In the genomic region with DNA sequence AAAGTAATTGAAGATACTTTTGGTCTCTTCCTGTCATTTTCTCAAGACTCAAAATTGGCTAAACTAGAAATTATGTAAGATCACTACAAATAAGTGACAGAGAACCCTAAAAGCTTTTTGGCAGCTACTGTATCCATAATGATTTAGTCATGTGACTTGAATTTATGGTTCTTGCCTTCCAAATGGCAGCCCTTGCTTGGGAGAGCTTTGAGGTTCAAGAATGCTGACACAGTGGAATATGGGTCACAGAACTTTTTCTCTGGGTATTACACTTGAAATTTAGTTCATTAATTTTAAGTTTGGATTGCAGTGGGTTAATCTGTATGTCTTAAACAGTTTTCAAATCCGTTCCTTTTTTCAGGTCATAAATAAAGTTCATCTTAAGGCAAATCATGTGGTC, we compare ENCODE assay signal across 33 cellular contexts. TPM values are rescaled to one million over a fixed set of nuclear protein-coding genes. Genes with fewer than 3 reads are reported as not detected.
A peak's percentile ranks its signal among the peaks of the same experiment; 100 is the strongest.
DNase-seq lines count a peak whose midpoint lies in the region; ATAC-seq, FAIRE-seq and TF ChIP-seq lines count a peak whose summit lies in the region.
"Had no signal": no experiment of that assay in that cellular context is flagged by ENCODE, and none has a peak within 500 bp of the region (broad histone marks: within the 10 kb centered on the region; RNA-seq: fewer than 3 reads in every experiment).

No MANE protein-coding gene starts in this region.

- no peaks in the 10 kb centered on the region for H4K20me1 ChIP-seq in HepG2 (ENCODE audit: insufficient read depth, low read length)
- H4K20me1 ChIP-seq in IMR-90 (ENCODE audit: insufficient read depth, low read length), result no peaks in the 10 kb centered on the region
- H4K20me1 ChIP-seq in K562 (replicated peaks; ENCODE audit: control insufficient read depth, insufficient read depth, low read length), result no peaks in the 10 kb centered on the region
- H4K20me1 ChIP-seq: BLaER1; BLaER1 treated with 17β-estradiol and CSF1 and Interleukin-3, amounts not matched to agents 10 nM and 100 nM had no signal

- BruUV-seq in HepG2 (replicated peaks; lab: Mats Ljungman, UMichigan), result no TSS peak
- no TSS peak for BruUV-seq in IMR-90 (replicated peaks; lab: Mats Ljungman, UMichigan)
- no TSS peak for BruUV-seq in K562 (replicated peaks; lab: Mats Ljungman, UMichigan)

- no peak overlapping the region for H4K5ac ChIP-seq in IMR-90 (ENCODE audit: low read depth, low read length)

- no peak overlapping the region for H3K18ac ChIP-seq in IMR-90 (ENCODE audit: low read depth, low read length)

- H3K27me3 ChIP-seq in HepG2 (ENCODE audit: control insufficient read depth in 1 of 2, insufficient read depth in 2 of 2, low read length in 2 of 2), result no peaks in the 10 kb centered on the region
- H3K27me3 ChIP-seq in right lobe of liver, result no peaks in the 10 kb centered on the region
- no peaks in the 10 kb centered on the region for H3K27me3 ChIP-seq in IMR-90 (ENCODE audit: control insufficient read depth, insufficient read depth, low read length)
- no peaks in the 10 kb centered on the region for H3K27me3 ChIP-seq in K562 (ENCODE audit: control insufficient read depth in 2 of 2, insufficient read depth in 2 of 2, low read length in 2 of 2)
- H3K27me3 ChIP-seq: BLaER1; BLaER1 treated with 17β-estradiol and CSF1 and Interleukin-3, amounts not matched to agents 10 nM and 100 nM had no signal

- no peaks in the 10 kb centered on the region for H3K79me1 ChIP-seq in IMR-90 (ENCODE audit: low read depth in 1 of 2, low read length in 2 of 2)

- in situ Hi-C loops in HepG2 (cut with HindIII; ENCODE audit: extremely low pct_ligation_motif_present, low pct_unique_long_range_greater_than_20kb), result no loop called here
- in situ Hi-C loops in IMR-90 (cut with MboI; ENCODE audit: low sequenced_read_pairs), result no loop called here
- in situ Hi-C loops in K562 (cut with MboI), result no loop called here

- H3K56ac ChIP-seq in IMR-90 (ENCODE audit: extremely low read depth, insufficient read depth, low read length), result no peak overlapping the region

- no peak overlapping the region for H3K23ac ChIP-seq in IMR-90 (ENCODE audit: low read depth, low read length)

- H2AFZ ChIP-seq in HepG2 (ENCODE audit: low read length) (no peak overlapping the region), IMR-90 (replicated peaks; ENCODE audit: low read length, poor library complexity) (no peak overlapping the region), K562 (ENCODE audit: low read depth, low read length) (no peak overlapping the region)

- H3K14ac ChIP-seq in IMR-90 (replicated peaks; ENCODE audit: low read depth, low read length), result no peak overlapping the region

- H3K9me3 ChIP-seq in HepG2 (ENCODE audit: low read length) (no peaks in the 10 kb centered on the region), right lobe of liver (no peaks in the 10 kb centered on the region), A549 (0 out of 3 replicates have a peak, but pooled peaks cover 4% of the 10 kb centered on the region), IMR-90 (ENCODE audit: control insufficient read depth, insufficient read depth, low read length) (no peaks in the 10 kb centered on the region), K562 (replicated peaks; ENCODE audit: control insufficient read depth, insufficient read depth, low read depth, low read length) (no peaks in the 10 kb centered on the region; the same call in none of the 2 replicates)
- H3K9me3 ChIP-seq: BE2C, Caco-2 had no signal

- H2BK20ac ChIP-seq in IMR-90 (ENCODE audit: low read depth, low read length), result no peak overlapping the region

- POLR2A ChIA-PET in HepG2 (lab: Yijun Ruan, JAX) (no interaction called here), A549 (lab: Yijun Ruan, JAX) (no interaction called here), IMR-90 (lab: Charles Lee; ENCODE audit: unreplicated experiment) (no interaction called here), K562 (lab: Yijun Ruan, JAX) (no interaction called here)

- H3K79me2 ChIP-seq in HepG2 (ENCODE audit: insufficient read depth, low read length) (no peaks in the 10 kb centered on the region), K562 (ENCODE audit: control insufficient read depth, insufficient read depth, low read length) (no peaks in the 10 kb centered on the region)

- H2AK9ac ChIP-seq in IMR-90 (replicated peaks; ENCODE audit: low read depth, low read length, poor library complexity), result no peak overlapping the region

- peaks cover 21% of the 10 kb centered on the region for H3K4me1 ChIP-seq in HepG2 (ENCODE audit: insufficient read depth, low read length)
- H3K4me1 ChIP-seq in right lobe of liver, result no peaks in the 10 kb centered on the region
- H3K4me1 ChIP-seq in A549, result no peaks in the 10 kb centered on the region
- no peaks in the 10 kb centered on the region for H3K4me1 ChIP-seq in IMR-90 (ENCODE audit: control insufficient read depth, insufficient read depth, low read length)
- H3K4me1 ChIP-seq in K562 (replicated peaks in 1 of 2; ENCODE audit: control insufficient read depth in 2 of 2, insufficient read depth in 2 of 2, low read length in 2 of 2), result no peaks in the 10 kb centered on the region
- H3K4me1 ChIP-seq: BE2C; BLaER1; BLaER1 treated with 17β-estradiol and CSF1 and Interleukin-3, amounts not matched to agents 10 nM and 100 nM; Caco-2 had no signal

- H3K4ac ChIP-seq in IMR-90 (ENCODE audit: low read depth, low read length), result no peak overlapping the region

- peaks cover 2% of the 10 kb centered on the region; the same call in 1 of the 2 replicates for H3K9me1 ChIP-seq in IMR-90 (ENCODE audit: insufficient read depth, low read length)
- no peaks in the 10 kb centered on the region for H3K9me1 ChIP-seq in K562 (ENCODE audit: control insufficient read depth, insufficient read depth, low read length)

- TF ChIP-seq POLR2A in HepG2 (IDR thresholded peaks at IDR 0.05; ENCODE audit: insufficient read depth in 1 of 2, low read depth in 2 of 2, low read length in 2 of 2) (no peak), right lobe of liver (IDR thresholded peaks at IDR 0.05) (no peak), A549 (IDR thresholded peaks at IDR 0.05; ENCODE audit: low read length) (no peak), IMR-90 (IDR thresholded peaks at IDR 0.05; ENCODE audit: low read depth, low read length) (no peak), K562 (conservative IDR thresholded peaks at IDR 0.05) (no peak)

- H3K36me3 ChIP-seq in HepG2 (replicated peaks in 1 of 2; ENCODE audit: control insufficient read depth in 1 of 2, insufficient read depth in 2 of 2, low read length in 2 of 2), result no peaks in the 10 kb centered on the region
- H3K36me3 ChIP-seq in right lobe of liver, result no peaks in the 10 kb centered on the region
- no peaks in the 10 kb centered on the region for H3K36me3 ChIP-seq in IMR-90 (ENCODE audit: control insufficient read depth, insufficient read depth, low read length)
- peaks cover 16% of the 10 kb centered on the region; the same call in 2 of the 3 replicates for H3K36me3 ChIP-seq in K562 (ENCODE audit: control insufficient read depth, insufficient read depth, low read length)
- H3K36me3 ChIP-seq: BE2C, BLaER1 had no signal

- WGBS in HepG2 (ENCODE audit: low lambda C conversion rate), result 71% methylated on average over 1 of the region's 1 CpG
- WGBS in right lobe of liver (ENCODE audit: insufficient coverage, low coverage, low lambda C conversion rate, missing lambda C conversion rate), result 93% methylated on average over 1 of the region's 1 CpG
- WGBS in A549 (ENCODE audit: missing lambda C conversion rate), result 24% methylated on average over 1 of the region's 1 CpG
- WGBS in IMR-90 (ENCODE audit: extremely low coverage in 2 of 2, insufficient read length in 1 of 2), 2 experiments, result no CpG with 5 or more reads among the region's 1 CpG
- 35% methylated on average over 1 of the region's 1 CpG for WGBS in K562 (ENCODE audit: insufficient coverage, low coverage, missing lambda C conversion rate)

- no peak overlapping the region for H2BK5ac ChIP-seq in IMR-90 (ENCODE audit: low read depth, low read length, poor library complexity, severe bottlenecking)

- ATAC-seq in HepG2, result no peak
- ATAC-seq in right lobe of liver, result no peak
- ATAC-seq in A549, result no peak
- no peak for ATAC-seq in IMR-90 (ENCODE audit: low read depth)
- ATAC-seq in K562, result no peak
- ATAC-seq: CD8-positive, alpha-beta T cell had no signal

- no peak overlapping the region for H3K9ac ChIP-seq in HepG2 (ENCODE audit: insufficient read depth, low read depth, low read length)
- no peak overlapping the region for H3K9ac ChIP-seq in IMR-90 (ENCODE audit: low read depth, low read length)
- no peak overlapping the region for H3K9ac ChIP-seq in K562 (ENCODE audit: insufficient read depth in 1 of 2, low read depth in 2 of 2, low read length in 2 of 2)
- H3K9ac ChIP-seq: BLaER1; BLaER1 treated with 17β-estradiol and CSF1 and Interleukin-3, amounts not matched to agents 10 nM and 100 nM had no signal

- H3K4me2 ChIP-seq in HepG2 (ENCODE audit: low read depth, low read length) (no peak overlapping the region), A549 (no peak overlapping the region), IMR-90 (ENCODE audit: low read depth, low read length) (no peak overlapping the region), K562 (ENCODE audit: insufficient read depth, low read length) (no peak overlapping the region)
- H3K4me2 ChIP-seq: BLaER1; BLaER1 treated with 17β-estradiol and CSF1 and Interleukin-3, amounts not matched to agents 10 nM and 100 nM had no signal

- no peak for FAIRE-seq in HepG2 (lab: Jason Lieb, UNC)
- FAIRE-seq in A549 (lab: Jason Lieb, UNC), result no peak
- peak; percentile 26 for FAIRE-seq in K562 (lab: Jason Lieb, UNC)
- FAIRE-seq: A204.1, D721Med had no signal

- dilution Hi-C loops in IMR-90 (cut with HindIII; ENCODE audit: low sequenced_read_pairs, unreplicated experiment), result no loop called here

- no peak overlapping the region for H2BK120ac ChIP-seq in IMR-90 (ENCODE audit: low read depth, low read length)

- H3K4me3 ChIP-seq in HepG2 (replicated peaks in 1 of 3; ENCODE audit: insufficient read depth in 1 of 3, low read depth in 2 of 3, low read length in 3 of 3), result no peak overlapping the region
- no peak overlapping the region for H3K4me3 ChIP-seq in right lobe of liver
- no peak overlapping the region for H3K4me3 ChIP-seq in A549
- no peak overlapping the region for H3K4me3 ChIP-seq in IMR-90 (ENCODE audit: insufficient read depth, low read depth, low read length)
- no peak overlapping the region for H3K4me3 ChIP-seq in K562
- H3K4me3 ChIP-seq: BLaER1; BLaER1 treated with 17β-estradiol and CSF1 and Interleukin-3, amounts not matched to agents 10 nM and 100 nM had no signal

- H2BK15ac ChIP-seq in IMR-90 (ENCODE audit: low read depth, low read length), result no peak overlapping the region

- no peak overlapping the region for H2AK5ac ChIP-seq in IMR-90 (ENCODE audit: low read depth, low read length)

- DNase-seq in HepG2 (ENCODE audit: low spot score) (no peak), right lobe of liver (no peak), A549 (ENCODE audit: low read depth in 1 of 2, low spot score in 1 of 2) (no peak), IMR-90 (no peak), K562 (ENCODE audit: extremely low read depth in 1 of 4, low spot score in 3 of 4) (no peak), activated gamma-delta T cell (lab: John Stamatoyannopoulos, UW) (no peak), DMS79 treated with DMSO at 0.1 percent for 48 hours (lab: John Stamatoyannopoulos, UW) (no peak)
- no peak for DNase-seq in activated CD4-positive, CD25-positive, alpha-beta regulatory T cell treated with anti-CD3 and anti-CD28 coated beads, Interleukin-2, amount 50 U/mL, for 72 hours
- DNase-seq: 8988T; ACHN; AML-193; BE2C; C1 segment of cervical spinal cord; Caco-2; Calu3; CD4-positive, alpha-beta memory T cell; CD4-positive, alpha-beta T cell; CD4-positive, CD25-positive, alpha-beta regulatory T cell; CD8-positive, alpha-beta memory T cell; CD8-positive, alpha-beta T cell; COR-L47; DMS 273 treated with DMSO at 0.1 percent for 48 hours; DMS153; DMS53; DMS79; DND-41; EL had no signal

- TF ChIP-seq CTCF in HepG2 (CRISPR knock-in tag; IDR thresholded peaks at IDR 0.05), result no peak
- TF ChIP-seq CTCF in right lobe of liver (IDR thresholded peaks at IDR 0.05), result no peak
- TF ChIP-seq CTCF in A549 (IDR thresholded peaks at IDR 0.05), result no peak
- TF ChIP-seq CTCF in IMR-90 (conservative IDR thresholded peaks at IDR 0.05; ENCODE audit: low read depth, low read length), result no peak
- no peak for TF ChIP-seq CTCF in K562 (IDR thresholded peaks at IDR 0.05 in 2 of 3, conservative IDR thresholded peaks at IDR 0.05 in 1 of 3; ENCODE audit: insufficient read depth in 2 of 3, low read depth in 1 of 3, low read length in 3 of 3)

- TF ChIP-seq RAD21 in HepG2 (CRISPR knock-in tag; IDR thresholded peaks at IDR 0.05) (no peak), A549 (conservative IDR thresholded peaks at IDR 0.05 in 1 of 2, IDR thresholded peaks at IDR 0.05 in 1 of 2) (no peak), IMR-90 (IDR thresholded peaks at IDR 0.05; ENCODE audit: low read length) (no peak), K562 (CRISPR knock-in tag; conservative IDR thresholded peaks at IDR 0.05 in 1 of 2, IDR thresholded peaks at IDR 0.05 in 1 of 2) (no peak)

- H3K27ac ChIP-seq in HepG2 (ENCODE audit: extremely low read length, insufficient read depth, low read length), result no peak overlapping the region
- no peak overlapping the region for H3K27ac ChIP-seq in right lobe of liver
- H3K27ac ChIP-seq in A549, result no peak overlapping the region
- H3K27ac ChIP-seq in IMR-90 (ENCODE audit: insufficient read depth, low read length), result no peak overlapping the region
- no peak overlapping the region for H3K27ac ChIP-seq in K562 (ENCODE audit: extremely low read depth, low read depth, low read length)
- H3K27ac ChIP-seq: 22Rv1; BLaER1; BLaER1 treated with 17β-estradiol and CSF1 and Interleukin-3, amounts not matched to agents 10 nM and 100 nM; C4-2B had no signal

- no peak overlapping the region for H4K8ac ChIP-seq in IMR-90 (ENCODE audit: low read depth in 2 of 2, low read length in 2 of 2)

- TF ChIP-seq EP300 in HepG2 (IDR thresholded peaks at IDR 0.05; ENCODE audit: low read depth in 2 of 2, low read length in 2 of 2) (no peak), HepG2 (CRISPR knock-in tag; IDR thresholded peaks at IDR 0.05; ENCODE audit: borderline replicate concordance) (no peak), A549 (IDR thresholded peaks at IDR 0.05) (no peak), K562 (IDR thresholded peaks at IDR 0.05; ENCODE audit: low read length) (no peak)

- CTCF ChIA-PET in HepG2 (lab: Yijun Ruan, JAX; ENCODE audit: low intra/inter-chr PET ratio, low total read pairs), result no interaction called here
- CTCF ChIA-PET in A549 (lab: Yijun Ruan, JAX), result no interaction called here
- CTCF ChIA-PET in IMR-90 (lab: Yijun Ruan, JAX), result interaction anchor here (1.0 kb wide), 1 partner anchor 68 kb away, joined by 4 read pairs; no protein-coding TSS in a partner anchor
- CTCF ChIA-PET in K562 (lab: Yijun Ruan, JAX; ENCODE audit: low intra/inter-chr PET ratio), result no interaction called here

- intact Hi-C loops in HepG2 (cut with micrococcal nuclease; ENCODE audit: unreplicated experiment), result no loop called here
- intact Hi-C loops in right lobe of liver (cut with DNase I), result no loop called here
- intact Hi-C loops in IMR-90 (cut with micrococcal nuclease), result no loop called here
- intact Hi-C loops in K562 (cut with micrococcal nuclease), result no loop called here

- H4K91ac ChIP-seq in IMR-90 (ENCODE audit: insufficient read depth, low read depth, low read length), result no peak overlapping the region

RNA-seq across cellular contexts. Expression of a gene that starts 14.0 kb away (rescaled TPM):
- 1.1 and 1.2 TPM in 2 replicates for total RNA-seq in HepG2 (2016; rRNA removed; fragmentation: Illumina TruSeq; extraction: Trizol)
- total RNA-seq in HepG2 (2016; cell fraction: cytosol; rRNA removed; fragmentation: Illumina TruSeq; extraction: Trizol; ENCODE audit: low read depth), result 1.1 and 1.4 TPM in 2 replicates
- 1.4 and 1.7 TPM in 2 replicates for total RNA-seq in HepG2 (2016; cell fraction: insoluble cytoplasmic fraction; rRNA removed; fragmentation: Illumina TruSeq; extraction: Trizol)
- 0.76 and 1.5 TPM in 2 replicates for total RNA-seq in HepG2 (2016; cell fraction: membrane; rRNA removed; fragmentation: Illumina TruSeq; extraction: Trizol)
- 2.3 and 3.3 TPM in 2 replicates for total RNA-seq in HepG2 (2016; cell fraction: nucleus; rRNA removed; fragmentation: Illumina TruSeq; extraction: Trizol)
- 1.6 and 1.8 TPM in 2 replicates for polyA plus RNA-seq in HepG2 (2011; rRNA removed)
- polyA plus RNA-seq in HepG2 (2011; cell fraction: cytosol; rRNA removed), result 1.2 TPM in 2 replicates
- 1.4 and 1.7 TPM in 2 replicates for polyA plus RNA-seq in HepG2 (2011; cell fraction: nucleus; rRNA removed)
- 0.71 and 1.1 TPM in 2 replicates for polyA plus RNA-seq in HepG2 (2012)
- polyA plus RNA-seq in HepG2 (2016; cell fraction: cytosol; fragmentation: Illumina TruSeq; extraction: Trizol; ENCODE audit: low read depth), result 0.15 TPM in 1 of 2 replicates, not detected in the other
- 0.75 and 0.84 TPM in 2 replicates for polyA plus RNA-seq in HepG2 (2016; cell fraction: insoluble cytoplasmic fraction; fragmentation: Illumina TruSeq; extraction: Trizol; ENCODE audit: low read depth)
- 0.14 and 0.26 TPM in 2 replicates for polyA plus RNA-seq in HepG2 (2016; cell fraction: membrane; fragmentation: Illumina TruSeq; extraction: Trizol; ENCODE audit: low read depth)
- polyA plus RNA-seq in HepG2 (2016; cell fraction: nucleus; fragmentation: Illumina TruSeq; extraction: Trizol; ENCODE audit: insufficient read depth, low read depth), result 1.8 and 2.3 TPM in 2 replicates
- 5.8 and 6.4 TPM in 2 replicates for polyA minus RNA-seq in HepG2 (2011; rRNA and poly(A)+ RNA removed; ENCODE audit: low replicate concordance)
- 1.8 and 2.3 TPM in 2 replicates for polyA minus RNA-seq in HepG2 (2011; cell fraction: cytosol; rRNA and poly(A)+ RNA removed)
- polyA minus RNA-seq in HepG2 (2011; cell fraction: nucleus; rRNA and poly(A)+ RNA removed), result 4.4 and 5.5 TPM in 2 replicates
- total RNA-seq in right lobe of liver, result 1 to 10 TPM; 1.5 to 3.2 (median 2.4) TPM
- polyA plus RNA-seq in A549 (2011; rRNA removed), result 4.8 and 5.6 TPM in 2 replicates
- 1.4 TPM in 2 replicates for polyA plus RNA-seq in A549 (2012; cell fraction: cytosol; rRNA removed)
- 1.3 and 2.1 TPM in 2 replicates for polyA plus RNA-seq in A549 (2012; cell fraction: nucleus; rRNA removed)
- polyA plus RNA-seq in A549 (2017; fragmentation: RNase III; extraction: RNeasy Plus Mini Kit Qiagen cat#74134 plus additional on column Dnase treatment), result 2.2 to 2.4 TPM (median 2.2 TPM) in 3 replicates
- polyA minus RNA-seq in A549 (2011; rRNA and poly(A)+ RNA removed), result 5.3 and 7.3 TPM in 2 replicates
- total RNA-seq in IMR-90 (2012; rRNA removed), result 3.3 and 3.9 TPM in 2 replicates
- polyA plus RNA-seq in IMR-90 (2012; rRNA removed), result 3.1 and 3.3 TPM in 2 replicates
- 0.98 and 1.4 TPM in 2 replicates for polyA plus RNA-seq in IMR-90 (2012; cell fraction: cytosol; rRNA removed)
- 2.3 and 6.7 TPM in 2 replicates for polyA plus RNA-seq in IMR-90 (2012; cell fraction: nucleus; rRNA removed; ENCODE audit: low replicate concordance)
- 30.3 and 71.8 TPM in 2 replicates for total RNA-seq in K562 (2011; cell fraction: chromatin; rRNA removed; ENCODE audit: low replicate concordance)
- 21.2 and 21.8 TPM in 2 replicates for total RNA-seq in K562 (2011; cell fraction: nucleolus; rRNA removed)
- 33.3 and 46.4 TPM in 2 replicates for total RNA-seq in K562 (2011; cell fraction: nucleoplasm; rRNA removed)
- total RNA-seq in K562 (2014; rRNA removed), result 3.8 and 6.0 TPM in 2 replicates
- 6.9 and 7.9 TPM in 2 replicates for total RNA-seq in K562 (2014; rRNA removed; fragmentation: Illumina TruSeq; extraction: Trizol)
- 5.1 and 6.0 TPM in 2 replicates for total RNA-seq in K562 (2015; rRNA removed; fragmentation: Illumina TruSeq; extraction: Trizol)
- 11.0 and 11.2 TPM in 2 replicates for total RNA-seq in K562 (2021)
- polyA plus RNA-seq in K562 (2011; rRNA removed), result 15.9 and 16.7 TPM in 2 replicates
- polyA plus RNA-seq in K562 (2011; cell fraction: cytosol; rRNA removed), result 8.1 and 12.8 TPM in 2 replicates
- polyA plus RNA-seq in K562 (2011; cell fraction: nucleus; rRNA removed), result 21.0 and 24.6 TPM in 2 replicates
- 5.7 and 6.6 TPM in 2 replicates for polyA plus RNA-seq in K562 (2012)
- 8.1 and 8.5 TPM in 2 replicates for polyA plus RNA-seq in K562 (2014; fragmentation: Illumina TruSeq; extraction: Trizol)
- 1 to 10 TPM; 2.2 to 2.7 TPM for polyA plus RNA-seq in K562 (2014; fragmentation: Nextera tagmentation; extraction: Ambion mirVana)
- polyA plus RNA-seq in K562 (2014; rRNA removed), result 8.5 and 12.5 TPM in 2 replicates
- 19.7 and 22.4 TPM in 2 replicates for polyA minus RNA-seq in K562 (2011; rRNA and poly(A)+ RNA removed)
- 6.8 and 12.5 TPM in 2 replicates for polyA minus RNA-seq in K562 (2011; cell fraction: cytosol; rRNA and poly(A)+ RNA removed)
- polyA minus RNA-seq in K562 (2011; cell fraction: nucleus; rRNA and poly(A)+ RNA removed), result 12.4 and 18.9 TPM in 2 replicates

RNA-seq across cellular contexts. Expression of a gene that starts 24.0 kb away (rescaled TPM):
- total RNA-seq in HepG2 (2016; rRNA removed; fragmentation: Illumina TruSeq; extraction: Trizol) (1,582 and 1,828 TPM in 2 replicates), right lobe of liver (100 to 1,000 TPM; 234 to 275 (median 255) TPM), IMR-90 (2012; rRNA removed) (804 and 1,064 TPM in 2 replicates), K562 (2014; rRNA removed) (998 and 1,475 TPM in 2 replicates), K562 (2014; rRNA removed; fragmentation: Illumina TruSeq; extraction: Trizol) (2,429 and 2,625 TPM in 2 replicates), K562 (2015; rRNA removed; fragmentation: Illumina TruSeq; extraction: Trizol) (1,966 and 2,155 TPM in 2 replicates), K562 (2021) (1,574 and 1,710 TPM in 2 replicates)
- 1,696 and 1,837 TPM in 2 replicates for total RNA-seq in HepG2 (2016; cell fraction: cytosol; rRNA removed; fragmentation: Illumina TruSeq; extraction: Trizol; ENCODE audit: low read depth)
- 1,614 and 1,854 TPM in 2 replicates for total RNA-seq in HepG2 (2016; cell fraction: insoluble cytoplasmic fraction; rRNA removed; fragmentation: Illumina TruSeq; extraction: Trizol)
- total RNA-seq in HepG2 (2016; cell fraction: membrane; rRNA removed; fragmentation: Illumina TruSeq; extraction: Trizol), result 2,885 and 2,896 TPM in 2 replicates
- total RNA-seq in HepG2 (2016; cell fraction: nucleus; rRNA removed; fragmentation: Illumina TruSeq; extraction: Trizol), result 536 and 570 TPM in 2 replicates
- polyA plus RNA-seq in HepG2 (2011; rRNA removed) (821 and 1,001 TPM in 2 replicates), A549 (2011; rRNA removed) (749 and 930 TPM in 2 replicates), A549 (2017; fragmentation: RNase III; extraction: RNeasy Plus Mini Kit Qiagen cat#74134 plus additional on column Dnase treatment) (976 to 1,092 TPM (median 1,060 TPM) in 3 replicates), IMR-90 (2012; rRNA removed) (906 and 921 TPM in 2 replicates), K562 (2011; rRNA removed) (1,725 and 2,163 TPM in 2 replicates), K562 (2014; fragmentation: Illumina TruSeq; extraction: Trizol) (2,519 and 2,591 TPM in 2 replicates), K562 (2014; fragmentation: Nextera tagmentation; extraction: Ambion mirVana) (1,000 to 10,000 TPM; 2,367 to 2,942 TPM), K562 (2014; rRNA removed) (2,582 and 2,839 TPM in 2 replicates)
- polyA plus RNA-seq in HepG2 (2011; cell fraction: cytosol; rRNA removed), result 439 and 690 TPM in 2 replicates
- polyA plus RNA-seq in HepG2 (2011; cell fraction: nucleus; rRNA removed), result 155 and 199 TPM in 2 replicates
- 2,415 and 2,431 TPM in 2 replicates for polyA plus RNA-seq in HepG2 (2012)
- polyA plus RNA-seq in HepG2 (2016; cell fraction: cytosol; fragmentation: Illumina TruSeq; extraction: Trizol; ENCODE audit: low read depth), result 1,871 and 1,975 TPM in 2 replicates
- polyA plus RNA-seq in HepG2 (2016; cell fraction: insoluble cytoplasmic fraction; fragmentation: Illumina TruSeq; extraction: Trizol; ENCODE audit: low read depth), result 1,486 and 1,548 TPM in 2 replicates
- polyA plus RNA-seq in HepG2 (2016; cell fraction: membrane; fragmentation: Illumina TruSeq; extraction: Trizol; ENCODE audit: low read depth), result 2,231 and 2,379 TPM in 2 replicates
- 898 and 917 TPM in 2 replicates for polyA plus RNA-seq in HepG2 (2016; cell fraction: nucleus; fragmentation: Illumina TruSeq; extraction: Trizol; ENCODE audit: insufficient read depth, low read depth)
- 39.0 and 111 TPM in 2 replicates for polyA minus RNA-seq in HepG2 (2011; rRNA and poly(A)+ RNA removed; ENCODE audit: low replicate concordance)
- 190 and 222 TPM in 2 replicates for polyA minus RNA-seq in HepG2 (2011; cell fraction: cytosol; rRNA and poly(A)+ RNA removed)
- polyA minus RNA-seq in HepG2 (2011; cell fraction: nucleus; rRNA and poly(A)+ RNA removed), result 95.4 and 108 TPM in 2 replicates
- 392 and 443 TPM in 2 replicates for polyA plus RNA-seq in A549 (2012; cell fraction: cytosol; rRNA removed)
- 70.7 and 150 TPM in 2 replicates for polyA plus RNA-seq in A549 (2012; cell fraction: nucleus; rRNA removed)
- 64.1 and 65.5 TPM in 2 replicates for polyA minus RNA-seq in A549 (2011; rRNA and poly(A)+ RNA removed)
- polyA plus RNA-seq in IMR-90 (2012; cell fraction: cytosol; rRNA removed), result 346 and 851 TPM in 2 replicates
- polyA plus RNA-seq in IMR-90 (2012; cell fraction: nucleus; rRNA removed; ENCODE audit: low replicate concordance), result 30.5 and 351 TPM in 2 replicates
- 205 and 265 TPM in 2 replicates for total RNA-seq in K562 (2011; cell fraction: chromatin; rRNA removed; ENCODE audit: low replicate concordance)
- 160 and 166 TPM in 2 replicates for total RNA-seq in K562 (2011; cell fraction: nucleolus; rRNA removed)
- total RNA-seq in K562 (2011; cell fraction: nucleoplasm; rRNA removed), result 355 and 545 TPM in 2 replicates
- 410 and 873 TPM in 2 replicates for polyA plus RNA-seq in K562 (2011; cell fraction: cytosol; rRNA removed)
- polyA plus RNA-seq in K562 (2011; cell fraction: nucleus; rRNA removed), result 282 and 691 TPM in 2 replicates
- polyA plus RNA-seq in K562 (2012), result 2,790 and 3,257 TPM in 2 replicates
- 454 and 610 TPM in 2 replicates for polyA minus RNA-seq in K562 (2011; rRNA and poly(A)+ RNA removed)
- polyA minus RNA-seq in K562 (2011; cell fraction: cytosol; rRNA and poly(A)+ RNA removed), result 278 and 319 TPM in 2 replicates
- polyA minus RNA-seq in K562 (2011; cell fraction: nucleus; rRNA and poly(A)+ RNA removed), result 49.8 and 108 TPM in 2 replicates
